37 cellular contexts compared by ENCODE assay signal in the genomic region with DNA sequence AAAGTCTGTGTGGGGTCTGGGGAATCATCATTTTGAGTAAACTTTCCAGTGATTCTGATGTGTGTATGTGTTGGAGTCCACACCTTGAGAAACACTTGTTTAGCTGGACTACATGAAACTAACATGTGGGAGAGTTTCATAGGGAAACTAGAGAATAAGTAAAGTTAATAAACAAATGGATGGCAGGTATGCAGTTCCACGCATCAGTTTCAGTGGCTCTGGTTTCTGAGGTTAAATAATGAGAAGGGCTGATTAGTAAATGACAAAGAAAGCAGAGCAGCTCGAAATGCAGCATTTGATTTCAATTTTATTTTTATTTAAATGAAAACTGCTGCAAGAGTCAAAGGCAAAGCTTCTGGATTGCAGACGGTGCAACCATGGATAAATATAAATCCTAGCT.
"Had no signal": no experiment of that assay in that cellular context is flagged by ENCODE, and none has a peak within 500 bp of the region (broad histone marks: within the 10 kb centered on the region; RNA-seq: fewer than 3 reads in every experiment).

No MANE protein-coding gene starts in this region.

- H3K4me3 ChIP-seq: adrenal gland, body of pancreas, breast epithelium had no signal

- H3K4me1 Mint-ChIP-seq: activated B cell treated with CpG ODN at 0.5 μM for 24 hours; activated CD4-positive, alpha-beta T cell treated with anti-CD3 and anti-CD28 coated beads, Interleukin-2, amount 10 ng/mL, durations not matched to agents 24 days and 14 days; activated naive CD8-positive, alpha-beta T cell treated with anti-CD3 and anti-CD28 coated beads for 36 hours; activated T-helper 17 cell treated with anti-CD3 and anti-CD28 coated beads, Interleukin-2, amount 50 U/mL, for 72 hours had no signal

- H3K36me3 ChIP-seq: adrenal gland, brain microvascular endothelial cell, breast epithelium had no signal

- H3K9me3 Mint-ChIP-seq: activated B cell treated with CpG ODN at 0.5 μM for 24 hours; activated CD8-positive, alpha-beta T cell treated with anti-CD3 and anti-CD28 coated beads for 36 hours; activated naive CD8-positive, alpha-beta T cell treated with anti-CD3 and anti-CD28 coated beads for 36 hours; activated T-cell treated with anti-CD3 and anti-CD28 coated beads, Interleukin-2, amount 50 U/mL, for 4 hours; activated T-helper 1 cell treated with anti-CD3 and anti-CD28 coated beads, Interleukin-12 subunit alpha, Interleukin-12 subunit beta, Interleukin-2, Interleukin-4 antibody, amounts not matched to agents 30 ng/mL and 10 ng/mL and 1 ng/mL, durations not matched to agents 14 hours and 24 hours and 36 hours; T-helper 1 cell treated with Interleukin-12 subunit alpha and Interleukin-12 subunit beta and Interleukin-4 antibody, amounts not matched to agents 30 μg/mL and 1 μg/mL, for 36 hours; T-helper 2 cell treated with Interferon-gamma antibody and Interleukin-4, amounts not matched to agents 5 μg/mL and 100 μg/mL, for 36 hours had no signal

- FAIRE-seq: astrocyte, TTC549 had no signal

- H3K4me3 Mint-ChIP-seq: activated B cell treated with CpG ODN at 0.5 μM for 24 hours; activated CD4-positive, alpha-beta memory T cell treated with anti-CD3 and anti-CD28 coated beads for 36 hours; activated CD4-positive, alpha-beta T cell treated with anti-CD3 and anti-CD28 coated beads, Interleukin-2, amount 10 ng/mL, durations not matched to agents 24 days and 14 days; activated CD8-positive, alpha-beta T cell treated with anti-CD3 and anti-CD28 coated beads for 36 hours; activated naive CD4-positive, alpha-beta T cell treated with anti-CD3 and anti-CD28 coated beads for 36 hours; activated naive CD8-positive, alpha-beta T cell treated with anti-CD3 and anti-CD28 coated beads for 36 hours; activated T-cell treated with anti-CD3 and anti-CD28 coated beads, Interleukin-2, amount 50 U/mL, for 4 hours; activated T-cell treated with anti-CD3 and anti-CD28 coated beads, Interleukin-2, amount 50 U/mL, for 72 hours; activated T-helper 1 cell treated with anti-CD3 and anti-CD28 coated beads, Interleukin-12 subunit alpha, Interleukin-12 subunit beta, Interleukin-2, Interleukin-4 antibody, amounts not matched to agents 30 ng/mL and 10 ng/mL and 1 ng/mL, durations not matched to agents 14 hours and 24 hours and 36 hours; activated T-helper 17 cell treated with anti-CD3 and anti-CD28 coated beads, Interleukin-2, amount 50 U/mL, for 72 hours; T-helper 1 cell treated with Interleukin-12 subunit alpha and Interleukin-12 subunit beta and Interleukin-4 antibody, amounts not matched to agents 30 μg/mL and 1 μg/mL, for 36 hours; T-helper 2 cell treated with Interferon-gamma antibody and Interleukin-4, amounts not matched to agents 5 μg/mL and 100 μg/mL, for 36 hours had no signal

- H3K9me3 ChIP-seq: adrenal gland, body of pancreas, breast epithelium had no signal

- H3K27ac Mint-ChIP-seq: activated B cell treated with CpG ODN at 0.5 μM for 24 hours; activated CD4-positive, alpha-beta memory T cell treated with anti-CD3 and anti-CD28 coated beads for 36 hours; activated CD4-positive, alpha-beta T cell treated with anti-CD3 and anti-CD28 coated beads, Interleukin-2, amount 10 ng/mL, durations not matched to agents 24 days and 14 days; activated CD8-positive, alpha-beta T cell treated with anti-CD3 and anti-CD28 coated beads for 36 hours; activated naive CD4-positive, alpha-beta T cell treated with anti-CD3 and anti-CD28 coated beads for 36 hours; activated naive CD4-positive, alpha-beta T cell treated with anti-CD3 and anti-CD28 coated beads, Interleukin-2, amount 50 U/mL, for 72 hours; activated naive CD8-positive, alpha-beta T cell treated with anti-CD3 and anti-CD28 coated beads for 36 hours; activated T-cell treated with anti-CD3 and anti-CD28 coated beads, Interleukin-2, amount 50 U/mL, for 72 hours; activated T-helper 1 cell treated with anti-CD3 and anti-CD28 coated beads, Interleukin-12 subunit alpha, Interleukin-12 subunit beta, Interleukin-2, Interleukin-4 antibody, amounts not matched to agents 30 ng/mL and 10 ng/mL and 1 ng/mL, durations not matched to agents 14 hours and 24 hours and 36 hours; activated T-helper 17 cell treated with anti-CD3 and anti-CD28 coated beads, Interleukin-2, amount 50 U/mL, for 72 hours; T-helper 1 cell treated with Interleukin-12 subunit alpha and Interleukin-12 subunit beta and Interleukin-4 antibody, amounts not matched to agents 30 μg/mL and 1 μg/mL, for 36 hours; T-helper 2 cell treated with Interferon-gamma antibody and Interleukin-4, amounts not matched to agents 5 μg/mL and 100 μg/mL, for 36 hours had no signal

- ATAC-seq: activated CD8-positive, alpha-beta T cell treated with anti-CD3 and anti-CD28 coated beads for 36 hours; activated naive CD4-positive, alpha-beta T cell treated with anti-CD3 and anti-CD28 coated beads, Interleukin-2, amount 50 U/mL, for 72 hours; activated T-cell treated with anti-CD3 and anti-CD28 coated beads, Interleukin-2, amount 50 U/mL, for 4 hours; activated T-cell treated with anti-CD3 and anti-CD28 coated beads, Interleukin-2, amount 50 U/mL, for 72 hours; activated T-helper 17 cell treated with anti-CD3 and anti-CD28 coated beads, Interleukin-2, amount 50 U/mL, for 72 hours; body of pancreas had no signal

- H3K4me1 ChIP-seq: adrenal gland, body of pancreas, breast epithelium had no signal

- H3K27ac ChIP-seq: adrenal gland, body of pancreas, brain microvascular endothelial cell, breast epithelium, VCaP had no signal

- H3K36me3 Mint-ChIP-seq: activated CD4-positive, alpha-beta memory T cell treated with anti-CD3 and anti-CD28 coated beads for 36 hours; activated naive CD8-positive, alpha-beta T cell treated with anti-CD3 and anti-CD28 coated beads for 36 hours had no signal

- DNase-seq: activated B cell treated with CpG ODN at 0.5 μM for 24 hours; activated CD4-positive, alpha-beta memory T cell treated with anti-CD3 and anti-CD28 coated beads for 36 hours; activated CD4-positive, alpha-beta T cell treated with anti-CD3 and anti-CD28 coated beads for 4 hours; activated CD4-positive, alpha-beta T cell treated with anti-CD3 and anti-CD28 coated beads, Interleukin-2, amount 10 ng/mL, durations not matched to agents 24 days and 14 days; activated CD4-positive, alpha-beta T cell treated with anti-CD3 and anti-CD28 coated beads, Interleukin-2, amount 50 U/mL, for 1 hour; activated CD4-positive, alpha-beta T cell treated with anti-CD3 and anti-CD28 coated beads, Interleukin-2, amount 50 U/mL, for 4 hours; activated CD4-positive, CD25-positive, alpha-beta regulatory T cell treated with anti-CD3 and anti-CD28 coated beads, Interleukin-2, amount 50 U/mL, for 72 hours; activated CD8-positive, alpha-beta memory T cell treated with anti-CD3 and anti-CD28 coated beads, Interleukin-2, amount 50 U/mL, for 4 hours; activated CD8-positive, alpha-beta T cell treated with anti-CD3 and anti-CD28 coated beads for 36 hours; activated effector memory CD4-positive, alpha-beta T cell treated with anti-CD3 and anti-CD28 coated beads, Interleukin-2, amount 50 U/mL, for 16 hours; activated gamma-delta T cell treated with Interleukin-2 at 50 U/mL for 16 hours; activated naive CD4-positive, alpha-beta T cell; activated naive CD4-positive, alpha-beta T cell treated with anti-CD3 and anti-CD28 coated beads for 36 hours; activated naive CD4-positive, alpha-beta T cell treated with anti-CD3 and anti-CD28 coated beads, Interleukin-2, amount 50 U/mL, for 16 hours; activated naive CD8-positive, alpha-beta T cell treated with anti-CD3 and anti-CD28 coated beads for 36 hours; activated T-cell treated with anti-CD3 and anti-CD28 coated beads for 4 hours; activated T-cell treated with anti-CD3 and anti-CD28 coated beads, Interleukin-2, amount 50 U/mL, for 1 hour; activated T-cell treated with anti-CD3 and anti-CD28 coated beads, Interleukin-2, amount 50 U/mL, for 4 hours; activated T-cell treated with anti-CD3 and anti-CD28 coated beads, Interleukin-2, amount 50 U/mL, for 72 hours; adrenal gland; amniotic stem cell; aorta; body of pancreas; brain microvascular endothelial cell; central memory CD4-positive, alpha-beta T cell; T-helper 1 cell; T-helper 2 cell; T-helper 9 cell had no signal

- H3K27me3 ChIP-seq: adrenal gland, body of pancreas, brain microvascular endothelial cell, breast epithelium had no signal

- H3K27me3 Mint-ChIP-seq: activated CD4-positive, alpha-beta memory T cell treated with anti-CD3 and anti-CD28 coated beads for 36 hours; activated CD4-positive, alpha-beta T cell treated with anti-CD3 and anti-CD28 coated beads, Interleukin-2, amount 10 ng/mL, durations not matched to agents 24 days and 14 days; activated CD8-positive, alpha-beta T cell treated with anti-CD3 and anti-CD28 coated beads for 36 hours had no signal
